Comparison of ENCODE assay signal across 1 cellular context in genomic region chr12:116933101-116933500, GRCh38.
TF ChIP-seq lines count a peak whose summit lies in the region.

No MANE protein-coding gene starts in this region.

TF ChIP-seq in HEK293, 187 proteins besides CTCF, POLR2A, EP300 and RAD21 (continued from another document):
- TF ChIP-seq ZNF350 (tag by site-specific recombination; IDR thresholded peaks at IDR 0.05), result no peak
- TF ChIP-seq ZNF626 (tag by site-specific recombination; IDR thresholded peaks at IDR 0.05), result no peak
- TF ChIP-seq ZNF701 (tag by site-specific recombination; IDR thresholded peaks at IDR 0.05), result no peak
